9 cellular contexts compared by ENCODE assay signal in the genomic region with DNA sequence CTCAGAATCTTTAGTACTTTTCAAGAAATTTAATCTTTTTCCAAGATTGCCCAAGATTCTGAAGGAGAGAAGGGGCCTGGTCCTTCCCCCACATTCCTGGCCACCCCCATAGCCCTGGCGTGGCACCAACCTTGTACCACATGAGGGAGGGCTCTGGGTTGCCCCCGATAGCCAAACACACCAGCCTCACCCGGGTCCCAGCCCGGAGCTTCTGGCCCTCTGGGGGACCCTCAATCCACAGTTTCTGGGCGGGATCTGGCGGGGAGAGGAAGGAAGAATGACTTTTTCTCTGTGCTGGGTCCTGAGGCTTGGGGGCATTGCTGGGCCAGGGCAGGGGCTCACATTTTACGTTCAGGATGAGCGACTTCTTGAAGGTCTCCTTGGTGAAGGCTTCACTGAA. TPM values are rescaled to one million over a fixed set of nuclear protein-coding genes. Genes with fewer than 3 reads are reported as not detected.
"Had no signal": no experiment of that assay in that cellular context is flagged by ENCODE, and none has a peak within 500 bp of the region (broad histone marks: within the 10 kb centered on the region; RNA-seq: fewer than 3 reads in every experiment).

No MANE protein-coding gene starts in this region.

- H3K9ac ChIP-seq: GM23248 had no signal

- H3K4me3 Mint-ChIP-seq: IgD-negative memory B cell had no signal

- H3K36me3 ChIP-seq: HAP-1 had no signal

- H3K4me3 ChIP-seq: GM23248, HAP-1 had no signal

- H3K36me3 Mint-ChIP-seq: IgD-negative memory B cell had no signal

- DNase-seq: GM23248, GOT3, KBM-7 had no signal

- H3K9me3 ChIP-seq: HAP-1 had no signal

- H2AFZ ChIP-seq: GM23248 had no signal

- H3K4me1 ChIP-seq: HAP-1 had no signal

- H3K27ac ChIP-seq: GM23248, HL-60 had no signal

- H3K27ac Mint-ChIP-seq: IgD-negative memory B cell had no signal

- ATAC-seq: HCT116, HepG2 had no signal

RNA-seq across cellular contexts. Expression of gene NPHS1, which starts 4.4 kb away (rescaled TPM):
- total RNA-seq: GM23248, HepG2, HT1080 had no signal

RNA-seq across cellular contexts. Expression of gene KIRREL2, which starts 8.8 kb away (rescaled TPM):
- total RNA-seq: GM23248, HT1080 had no signal

RNA-seq across cellular contexts. Expression of gene PRODH2, which starts 35.3 kb away (rescaled TPM):
- total RNA-seq: GM23248, HT1080 had no signal
